8 cellular contexts compared by ENCODE assay signal in genomic region chr1:74732960-74733615, GRCh38. TPM values are rescaled to one million over a fixed set of nuclear protein-coding genes. Genes with fewer than 3 reads are reported as not detected.
DNase-seq lines count a peak whose midpoint lies in the region; ATAC-seq and TF ChIP-seq lines count a peak whose summit lies in the region.

CRYZ (minus strand) TSS chr1:74733050; CDS start chr1:74724821, 8,229 bp downstream.
TYW3 (plus strand) TSS chr1:74733152; CDS start chr1:74733245, 93 bp downstream.

- peak within 1 kb of the TSS; percentile 90 for H3K4me3 ChIP-seq in GM12875 (ENCODE audit: low read depth, low read length)

- H3K27me3 Mint-ChIP-seq in T-cell (no peaks in the 10 kb centered on the region), progenitor cell of endocrine pancreas (no peaks in the 10 kb centered on the region)

- H3K4me1 Mint-ChIP-seq in T-cell (peaks cover 47 to 64% (median 51%) of the 10 kb centered on the region in 3 donors), progenitor cell of endocrine pancreas (ENCODE audit: low read depth) (peaks cover 21% of the 10 kb centered on the region)

- peaks cover 35% of the 10 kb centered on the region for H3K36me3 Mint-ChIP-seq in T-cell
- peaks cover 21% of the 10 kb centered on the region for H3K36me3 Mint-ChIP-seq in progenitor cell of endocrine pancreas (ENCODE audit: insufficient read depth)

- H3K9me3 Mint-ChIP-seq in T-cell (no peaks in the 10 kb centered on the region), progenitor cell of endocrine pancreas (ENCODE audit: low read depth) (peaks cover 3% of the 10 kb centered on the region)

- peak within 1 kb of the TSS; percentile 89 to 96 (median 94) for H3K4me3 Mint-ChIP-seq in T-cell
- peak within 1 kb of the TSS; percentile 96 for H3K4me3 Mint-ChIP-seq in progenitor cell of endocrine pancreas (ENCODE audit: low read depth)

- CTCF ChIA-PET in T-cell (lab: Charles Lee) = interaction anchor here (0.8 to 2.1 kb wide), 13 partner anchors 10 to 535 kb away, joined by 3 to 10 read pairs (median 5); partner anchors contain the start of genes FPGT (in 1 of the 2) and LRRIQ3 (in 1 of the 2)

- H3K27ac ChIP-seq in adipose tissue (ENCODE audit: low read depth, low read length) = peak within 1 kb of the TSS; percentile 41

- 0 to 2% (median 1%) methylated on average over 30 of the region's 30 CpGs for WGBS in adipose tissue, 3 donors

- TF ChIP-seq CTCF in GM12875 (IDR thresholded peaks at IDR 0.05; ENCODE audit: borderline replicate concordance, insufficient read depth, low read depth, low read length) (0 out of 2 replicates have a peak, but pooled peaks have one; percentile 3), progenitor cell of endocrine pancreas (IDR thresholded peaks at IDR 0.05; ENCODE audit: unreplicated experiment) (no peak)

- intact Hi-C loops in left cardiac atrium (cut with DNase I) = no loop called here

- peak; percentile 73 for ATAC-seq in HG02798 (IDR thresholded peaks at IDR 0.05; ENCODE audit: poor library complexity, unreplicated experiment)
- peak; percentile 80 to 84 (median 82) for ATAC-seq in T-cell (replicated peaks in 1 of 4)
- peak; percentile 96 to 98 for ATAC-seq in left cardiac atrium

- H3K27ac Mint-ChIP-seq in T-cell = peak within 1 kb of the TSS; percentile 96
- H3K27ac Mint-ChIP-seq in progenitor cell of endocrine pancreas = peak within 1 kb of the TSS; percentile 100

- peak; percentile 42 for DNase-seq in NCI-H1436 treated with DMSO at 0.1 percent for 48 hours (lab: John Stamatoyannopoulos, UW)
- DNase-seq in T-cell = peak; percentile 59 to 86 (median 76)
- DNase-seq in left cardiac atrium = peak; percentile 90
- DNase-seq in progenitor cell of endocrine pancreas (ENCODE audit: low spot score, unreplicated experiment) = peak; percentile 51
- DNase-seq in ureter (ENCODE audit: low spot score) = peak; percentile 94

- POLR2A ChIA-PET in T-cell (lab: Charles Lee) = interaction anchor here in 1 of 2 donors (0.7 kb wide), 1 partner anchor 11 kb away, joined by 3 read pairs; no protein-coding TSS in a partner anchor

RNA-seq across cellular contexts. Expression of gene CRYZ, which starts in this region (rescaled TPM):
- total RNA-seq in T-cell (10 to 100 TPM; 13.5 to 22.2 (median 17.3) TPM), left cardiac atrium (10 to 100 TPM; 23.6 to 35.5 TPM), progenitor cell of endocrine pancreas (32.5 and 36.9 TPM in 2 replicates), ureter (71.3 TPM)
- polyA plus RNA-seq in adipose tissue = 10 to 100 TPM; 21.4 to 30.2 (median 26.3) TPM

RNA-seq across cellular contexts. Expression of gene TYW3, which starts in this region (rescaled TPM):
- 10 to 100 TPM; 12.7 to 16.1 (median 13.7) TPM for total RNA-seq in T-cell
- polyA plus RNA-seq in adipose tissue = 10 to 100 TPM in 2 of 3 donors, 1 to 10 TPM in 1; 4.7 to 15.6 (median 10.5) TPM
- 10 to 100 TPM; 20.9 to 21.1 TPM for total RNA-seq in left cardiac atrium
- 9.1 and 10.3 TPM in 2 replicates for total RNA-seq in progenitor cell of endocrine pancreas
- total RNA-seq in ureter = 17.2 TPM

Comparison
In these comparisons a context has a peak if more than half of its experiments do, and no peak if none do; other contexts are left out.
1. Peak in every context shown above with its lines: DNase-seq, ATAC-seq, H3K4me3 ChIP-seq and H3K27ac ChIP-seq.
2. DNase-seq: peak in every context shown above with its lines; median percentile 94 in ureter; 90 in left cardiac atrium; 76 in T-cell; 51 in progenitor cell of endocrine pancreas; 42 in NCI-H1436 treated with DMSO at 0.1 percent for 48 hours.